ENCODE assay signal across 9 cellular contexts in the genomic region with DNA sequence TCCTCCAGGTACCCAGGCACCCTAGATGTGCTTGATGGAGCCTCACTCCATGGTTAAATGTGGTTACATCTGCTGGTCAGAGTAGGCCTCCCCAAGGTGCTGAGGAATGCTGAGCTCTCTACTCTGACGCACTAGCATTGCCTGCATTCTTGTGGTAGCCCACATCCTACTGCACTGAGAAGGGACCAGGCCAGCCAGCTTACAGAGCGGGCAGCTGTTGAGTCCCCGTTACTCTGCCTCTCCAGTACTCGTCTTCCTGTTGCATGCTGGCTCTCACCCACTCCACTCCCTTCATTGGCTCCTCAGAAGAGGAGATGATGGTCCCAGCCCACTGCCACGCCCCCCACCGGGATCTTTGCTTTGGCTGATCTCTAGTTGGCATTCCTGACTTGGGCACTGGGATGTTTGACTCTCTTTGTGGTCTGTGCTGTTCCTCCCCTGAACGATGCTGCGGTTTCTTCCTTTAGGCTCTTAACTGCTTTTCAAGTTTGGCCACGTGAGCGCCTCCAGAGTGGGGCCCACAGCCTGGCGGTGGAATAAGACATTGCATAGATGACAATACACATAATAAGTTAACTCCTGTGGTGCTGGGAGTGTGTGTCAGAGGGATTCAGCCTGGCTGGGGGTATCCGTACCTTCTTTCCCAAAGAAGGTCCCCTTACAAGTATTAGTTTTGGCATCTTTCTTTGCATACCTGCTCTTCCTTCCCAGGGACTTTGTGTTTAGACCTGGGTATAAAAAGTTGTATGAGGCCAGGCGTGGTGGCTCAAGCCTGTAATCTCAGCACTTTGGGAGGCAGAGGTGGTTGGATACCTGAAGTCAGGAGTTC. TPM values are rescaled to one million over a fixed set of nuclear protein-coding genes. Genes with fewer than 3 reads are reported as not detected.
DNase-seq lines count a peak whose midpoint lies in the region; ATAC-seq and TF ChIP-seq lines count a peak whose summit lies in the region.
"Had no signal": no experiment of that assay in that cellular context is flagged by ENCODE, and none has a peak within 500 bp of the region (broad histone marks: within the 10 kb centered on the region; RNA-seq: fewer than 3 reads in every experiment).

No MANE protein-coding gene starts in this region.

- WGBS in lung, 2 donors: 21 to 44% methylated on average over 13 of the region's 13 CpGs

- in situ Hi-C loops in GM13976 (cut with MboI; ENCODE audit: low sequenced_read_pairs, unreplicated experiment): no loop called here

- H3K4me1 ChIP-seq in lung (ENCODE audit: control insufficient read depth in 2 of 2, insufficient read depth in 2 of 2, low read length in 2 of 2): peaks cover 0 to 2% of the 10 kb centered on the region in 2 donors

- TF ChIP-seq POLR2A in GM18505 (IDR thresholded peaks at IDR 0.05; ENCODE audit: borderline replicate concordance, extremely low read depth, insufficient read depth, insufficient read length): no peak

- peak overlapping the region; percentile 56 for H3K4me3 Mint-ChIP-seq in activated naive CD8-positive, alpha-beta T cell treated with anti-CD3 and anti-CD28 coated beads, Interleukin-2, amount 50 U/mL, for 24 hours
- no peak overlapping the region for H3K4me3 Mint-ChIP-seq in stimulated activated memory B cell treated with anti-CD40 and anti-IgM and Interleukin-4, amounts not matched to agents 10 μg/mL and 1 μg/mL and 100 μg/mL, for 72 hours

- peak; percentile 65 for ATAC-seq in HG03159 (IDR thresholded peaks at IDR 0.05; ENCODE audit: unreplicated experiment)
- peak; percentile 98 for ATAC-seq in activated naive CD8-positive, alpha-beta T cell treated with anti-CD3 and anti-CD28 coated beads, Interleukin-2, amount 50 U/mL, for 24 hours
- peak; percentile 81 for ATAC-seq in lung (ENCODE audit: insufficient read depth, low FRiP score)
- ATAC-seq in stimulated activated memory B cell treated with anti-CD40 and anti-IgM and Interleukin-4, amounts not matched to agents 10 μg/mL and 1 μg/mL and 100 μg/mL, for 72 hours: peak; percentile 75
- ATAC-seq in GM18505 (IDR thresholded peaks at IDR 0.05; ENCODE audit: unreplicated experiment): no peak

- H3K36me3 Mint-ChIP-seq in activated naive CD8-positive, alpha-beta T cell treated with anti-CD3 and anti-CD28 coated beads, Interleukin-2, amount 50 U/mL, for 24 hours (ENCODE audit: low read depth): no peaks in the 10 kb centered on the region
- no peaks in the 10 kb centered on the region for H3K36me3 Mint-ChIP-seq in stimulated activated memory B cell treated with anti-CD40 and anti-IgM and Interleukin-4, amounts not matched to agents 10 μg/mL and 1 μg/mL and 100 μg/mL, for 72 hours

- H3K4me3 ChIP-seq in lung: no peak overlapping the region
- H3K4me3 ChIP-seq: gastrocnemius medialis had no signal

- H3K27me3 ChIP-seq in lung (ENCODE audit: control insufficient read depth, insufficient read depth): no peaks in the 10 kb centered on the region
- H3K27me3 ChIP-seq: gastrocnemius medialis had no signal

- no peaks in the 10 kb centered on the region for H3K27me3 Mint-ChIP-seq in activated naive CD8-positive, alpha-beta T cell treated with anti-CD3 and anti-CD28 coated beads, Interleukin-2, amount 50 U/mL, for 24 hours
- no peaks in the 10 kb centered on the region for H3K27me3 Mint-ChIP-seq in stimulated activated memory B cell treated with anti-CD40 and anti-IgM and Interleukin-4, amounts not matched to agents 10 μg/mL and 1 μg/mL and 100 μg/mL, for 72 hours

- H3K36me3 ChIP-seq in lung (ENCODE audit: control insufficient read depth in 2 of 2, insufficient read depth in 2 of 2, low read length in 2 of 2): no peaks in the 10 kb centered on the region
- H3K36me3 ChIP-seq: gastrocnemius medialis had no signal

- H3K4me1 Mint-ChIP-seq in activated naive CD8-positive, alpha-beta T cell treated with anti-CD3 and anti-CD28 coated beads, Interleukin-2, amount 50 U/mL, for 24 hours: peaks cover 48% of the 10 kb centered on the region
- peaks cover 11% of the 10 kb centered on the region for H3K4me1 Mint-ChIP-seq in stimulated activated memory B cell treated with anti-CD40 and anti-IgM and Interleukin-4, amounts not matched to agents 10 μg/mL and 1 μg/mL and 100 μg/mL, for 72 hours

- peak; percentile 57 for DNase-seq in GM13976 (ENCODE audit: low spot score)
- peak; percentile 97 to 99 for DNase-seq in SW 1271 (lab: John Stamatoyannopoulos, UW)
- DNase-seq in activated naive CD8-positive, alpha-beta T cell treated with anti-CD3 and anti-CD28 coated beads, Interleukin-2, amount 50 U/mL, for 24 hours: peak; percentile 74
- peak; percentile 85 for DNase-seq in lung (ENCODE audit: low spot score)
- DNase-seq in NCI-H774 (lab: John Stamatoyannopoulos, UW): no peak

- no peak for TF ChIP-seq CTCF in GM13976 (IDR thresholded peaks at IDR 0.05; ENCODE audit: borderline replicate concordance, control extremely low read depth, extremely low read depth, insufficient read depth, missing control alignments)
- no peak for TF ChIP-seq CTCF in lung (IDR thresholded peaks at IDR 0.05; ENCODE audit: control extremely low read depth, extremely low read depth)

- peak overlapping the region in 1 of 2 donors; percentile 12 for H3K27ac ChIP-seq in lung (ENCODE audit: low read depth in 1 of 2, low read length in 1 of 2)
- H3K27ac ChIP-seq: gastrocnemius medialis had no signal

- peak overlapping the region; percentile 80 for H3K27ac Mint-ChIP-seq in activated naive CD8-positive, alpha-beta T cell treated with anti-CD3 and anti-CD28 coated beads, Interleukin-2, amount 50 U/mL, for 24 hours
- no peak overlapping the region for H3K27ac Mint-ChIP-seq in stimulated activated memory B cell treated with anti-CD40 and anti-IgM and Interleukin-4, amounts not matched to agents 10 μg/mL and 1 μg/mL and 100 μg/mL, for 72 hours

- H3K9me3 Mint-ChIP-seq in activated naive CD8-positive, alpha-beta T cell treated with anti-CD3 and anti-CD28 coated beads, Interleukin-2, amount 50 U/mL, for 24 hours: no peaks in the 10 kb centered on the region
- no peaks in the 10 kb centered on the region for H3K9me3 Mint-ChIP-seq in stimulated activated memory B cell treated with anti-CD40 and anti-IgM and Interleukin-4, amounts not matched to agents 10 μg/mL and 1 μg/mL and 100 μg/mL, for 72 hours

- H3K9me3 ChIP-seq in lung (ENCODE audit: control insufficient read depth in 2 of 2, insufficient read depth in 1 of 2, low read length in 1 of 2): no peaks in the 10 kb centered on the region
- H3K9me3 ChIP-seq: gastrocnemius medialis had no signal

RNA-seq across cellular contexts. Expression of a gene that starts 18.6 kb away (rescaled TPM):
- 10 to 100 TPM in 1 of 2 donors, 1 to 10 TPM in 1; 6.2 to 12.8 TPM for total RNA-seq in lung
- polyA plus RNA-seq in lung: 1 to 10 TPM; 1.2 to 1.5 TPM
